ENCODE assay signal across 12 cellular contexts in the genomic region with DNA sequence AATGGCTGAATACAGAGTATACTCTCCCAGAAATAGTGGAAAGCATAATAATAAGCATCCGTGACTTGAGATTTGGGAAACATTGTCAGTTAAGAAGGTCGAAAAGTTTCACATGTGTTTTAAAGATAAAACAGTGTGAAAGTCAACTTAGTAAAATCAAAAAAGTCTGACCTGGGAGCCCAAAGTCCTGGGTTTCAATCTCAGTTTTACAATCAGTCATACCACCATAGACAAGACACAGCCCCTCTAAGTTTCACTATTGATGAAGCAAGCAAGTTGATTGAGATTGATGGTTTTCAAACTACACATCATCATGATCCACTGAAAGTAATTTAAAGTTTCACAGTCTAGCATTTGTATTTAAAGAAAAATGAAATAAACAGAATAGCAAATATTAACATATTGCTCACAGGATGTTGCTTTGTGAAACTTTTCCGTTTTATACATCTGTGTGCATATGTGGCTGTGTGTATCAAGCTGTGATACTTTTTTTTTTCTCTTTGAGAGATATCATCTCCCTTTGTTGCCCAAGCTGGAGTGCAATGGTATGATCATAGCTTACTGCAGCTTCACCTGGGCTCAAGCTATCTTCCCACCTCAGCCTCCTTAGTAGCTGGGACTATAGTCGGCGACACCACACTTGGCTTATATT.
DNase-seq lines count a peak whose midpoint lies in the region; ATAC-seq and TF ChIP-seq lines count a peak whose summit lies in the region.
"Had no signal": no experiment of that assay in that cellular context is flagged by ENCODE, and none has a peak within 500 bp of the region (broad histone marks: within the 10 kb centered on the region; RNA-seq: fewer than 3 reads in every experiment).

No MANE protein-coding gene starts in this region.

- intact Hi-C loops in prostate gland (cut with DNase I), result no loop called here

- no peaks in the 10 kb centered on the region for H3K27me3 ChIP-seq in gastroesophageal sphincter
- no peaks in the 10 kb centered on the region for H3K27me3 ChIP-seq in prostate gland (replicated peaks; ENCODE audit: insufficient read depth)

- H3K9me3 Mint-ChIP-seq in activated T-cell treated with anti-CD3 and anti-CD28 coated beads, Interleukin-2, amount 50 U/mL, for 24 hours, result no peaks in the 10 kb centered on the region
- no peaks in the 10 kb centered on the region for H3K9me3 Mint-ChIP-seq in stimulated activated memory B cell treated with anti-CD40 and anti-IgM and Interleukin-4, amounts not matched to agents 10 μg/mL and 1 μg/mL and 100 μg/mL, for 72 hours
- H3K9me3 Mint-ChIP-seq: activated B cell treated with CpG ODN at 0.5 μM for 24 hours, brain had no signal

- no peak for TF ChIP-seq EP300 in gastroesophageal sphincter (IDR thresholded peaks at IDR 0.05)

- H3K36me3 ChIP-seq in gastroesophageal sphincter (peaks cover 0 to 64% of the 10 kb centered on the region in 2 donors), prostate gland (no peaks in the 10 kb centered on the region)

- H3K27ac Mint-ChIP-seq in activated T-cell treated with anti-CD3 and anti-CD28 coated beads, Interleukin-2, amount 50 U/mL, for 24 hours, result peak overlapping the region; percentile 85
- H3K27ac Mint-ChIP-seq in stimulated activated memory B cell treated with anti-CD40 and anti-IgM and Interleukin-4, amounts not matched to agents 10 μg/mL and 1 μg/mL and 100 μg/mL, for 72 hours, result no peak overlapping the region
- H3K27ac Mint-ChIP-seq: activated B cell treated with CpG ODN at 0.5 μM for 24 hours, brain had no signal

- H3K27me3 Mint-ChIP-seq in activated T-cell treated with anti-CD3 and anti-CD28 coated beads, Interleukin-2, amount 50 U/mL, for 24 hours, result no peaks in the 10 kb centered on the region
- no peaks in the 10 kb centered on the region for H3K27me3 Mint-ChIP-seq in stimulated activated memory B cell treated with anti-CD40 and anti-IgM and Interleukin-4, amounts not matched to agents 10 μg/mL and 1 μg/mL and 100 μg/mL, for 72 hours
- H3K27me3 Mint-ChIP-seq: activated B cell treated with CpG ODN at 0.5 μM for 24 hours, brain had no signal

- H3K4me3 ChIP-seq in gastroesophageal sphincter (no peak overlapping the region), prostate gland (no peak overlapping the region)

- TF ChIP-seq CTCF in gastroesophageal sphincter (IDR thresholded peaks at IDR 0.05) (no peak), prostate gland (IDR thresholded peaks at IDR 0.05) (no peak)

- TF ChIP-seq POLR2A in gastroesophageal sphincter (IDR thresholded peaks at IDR 0.05), result no peak
- no peak for TF ChIP-seq POLR2A in prostate gland (IDR thresholded peaks at IDR 0.05)

- H3K4me3 Mint-ChIP-seq in activated T-cell treated with anti-CD3 and anti-CD28 coated beads, Interleukin-2, amount 50 U/mL, for 24 hours, result no peak overlapping the region
- H3K4me3 Mint-ChIP-seq in stimulated activated memory B cell treated with anti-CD40 and anti-IgM and Interleukin-4, amounts not matched to agents 10 μg/mL and 1 μg/mL and 100 μg/mL, for 72 hours, result no peak overlapping the region
- H3K4me3 Mint-ChIP-seq: activated B cell treated with CpG ODN at 0.5 μM for 24 hours, brain had no signal

- no peak for DNase-seq in activated T-cell treated with anti-CD3 and anti-CD28 coated beads, Interleukin-2, amount 50 U/mL, for 24 hours
- no peak for DNase-seq in activated T-cell treated with anti-CD3 and anti-CD28 coated beads for 4 hours
- DNase-seq in prostate gland (ENCODE audit: low spot score), result no peak
- no peak for DNase-seq in C1 segment of cervical spinal cord (lab: John Stamatoyannopoulos, UW)
- DNase-seq: activated B cell treated with CpG ODN at 0.5 μM for 24 hours, KG1, left ventricle myocardium superior had no signal

- H3K27ac ChIP-seq in gastroesophageal sphincter, result no peak overlapping the region
- H3K27ac ChIP-seq in prostate gland, result no peak overlapping the region

- H3K4me1 ChIP-seq in gastroesophageal sphincter (no peaks in the 10 kb centered on the region), prostate gland (replicated peaks) (no peaks in the 10 kb centered on the region)

- H3K36me3 Mint-ChIP-seq in activated T-cell treated with anti-CD3 and anti-CD28 coated beads, Interleukin-2, amount 50 U/mL, for 24 hours (ENCODE audit: low read depth), result peaks cover 62% of the 10 kb centered on the region
- H3K36me3 Mint-ChIP-seq in stimulated activated memory B cell treated with anti-CD40 and anti-IgM and Interleukin-4, amounts not matched to agents 10 μg/mL and 1 μg/mL and 100 μg/mL, for 72 hours, result peaks cover 22% of the 10 kb centered on the region

- H3K4me1 Mint-ChIP-seq in activated T-cell treated with anti-CD3 and anti-CD28 coated beads, Interleukin-2, amount 50 U/mL, for 24 hours (ENCODE audit: low read depth), result peaks cover 45% of the 10 kb centered on the region
- no peaks in the 10 kb centered on the region for H3K4me1 Mint-ChIP-seq in stimulated activated memory B cell treated with anti-CD40 and anti-IgM and Interleukin-4, amounts not matched to agents 10 μg/mL and 1 μg/mL and 100 μg/mL, for 72 hours
- H3K4me1 Mint-ChIP-seq: activated B cell treated with CpG ODN at 0.5 μM for 24 hours had no signal

- H3K9me3 ChIP-seq in gastroesophageal sphincter (no peaks in the 10 kb centered on the region), prostate gland (no peaks in the 10 kb centered on the region)

- WGBS in gastroesophageal sphincter (ENCODE audit: low coverage in 1 of 2), 2 donors, result 85 to 87% methylated on average over 3 to 5 of the region's 5 CpGs
- 92% methylated on average over 5 of the region's 5 CpGs for WGBS in prostate gland

- ATAC-seq in GM21528 (IDR thresholded peaks at IDR 0.05; ENCODE audit: low FRiP score, unreplicated experiment), result peak; percentile 97
- ATAC-seq in HG03159 (IDR thresholded peaks at IDR 0.05; ENCODE audit: unreplicated experiment), result peak; percentile 93
- peak; percentile 73 for ATAC-seq in stimulated activated memory B cell treated with anti-CD40 and anti-IgM and Interleukin-4, amounts not matched to agents 10 μg/mL and 1 μg/mL and 100 μg/mL, for 72 hours
- ATAC-seq in gastroesophageal sphincter, result no peak
- ATAC-seq: left ventricle myocardium superior had no signal
